In genomic region chr1:204150702-204151561, GRCh38 we compare ENCODE assay signal across 1 cellular context.
A peak's percentile ranks its signal among the peaks of the same experiment; 100 is the strongest.
TF ChIP-seq lines count a peak whose summit lies in the region.

No MANE protein-coding gene starts in this region.

TF ChIP-seq in HepG2, 621 proteins besides CTCF, POLR2A, EP300 and RAD21:
- TF ChIP-seq RBFOX2 (IDR thresholded peaks at IDR 0.05; ENCODE audit: low read depth, low read length) (no peak), ZNF629 (CRISPR knock-in tag; conservative IDR thresholded peaks at IDR 0.05) (no peak), MYNN (CRISPR knock-in tag; IDR thresholded peaks at IDR 0.05; ENCODE audit: low read depth) (peak; percentile 94; the same call in 1 of the 2 replicates), HNRNPL (IDR thresholded peaks at IDR 0.05; ENCODE audit: low read depth, low read length) (peak; percentile 74; the same call in 1 of the 2 replicates), AGO2 (optimal IDR thresholded peaks at IDR 0.05; ENCODE audit: low read depth, low read length) (peak; percentile 16), ZNF800 (CRISPR knock-in tag; IDR thresholded peaks at IDR 0.05) (0 out of 2 replicates have a peak, but pooled peaks have one; percentile 36), FOXJ3 (CRISPR knock-in tag; IDR thresholded peaks at IDR 0.05; ENCODE audit: borderline replicate concordance) (no peak), ADNP (CRISPR knock-in tag; IDR thresholded peaks at IDR 0.05) (no peak), ZNF558 (CRISPR knock-in tag; IDR thresholded peaks at IDR 0.05; ENCODE audit: borderline replicate concordance) (0 out of 2 replicates have a peak, but pooled peaks have one; percentile 38), RBM39 (IDR thresholded peaks at IDR 0.05; ENCODE audit: low read depth, low read length, poor library complexity, severe bottlenecking) (no peak), REPIN1 (CRISPR knock-in tag; IDR thresholded peaks at IDR 0.05; ENCODE audit: borderline replicate concordance, low read depth) (peak; percentile 41; the same call in 1 of the 2 replicates), HNRNPLL (IDR thresholded peaks at IDR 0.05; ENCODE audit: low read depth, low read length, poor library complexity, severe bottlenecking) (peak; percentile 43), PBX2 (CRISPR knock-in tag; IDR thresholded peaks at IDR 0.05) (no peak), KDM1A (CRISPR knock-in tag; IDR thresholded peaks at IDR 0.05) (no peak), ZBTB34 (CRISPR knock-in tag; IDR thresholded peaks at IDR 0.05) (peak; percentile 60; the same call in 1 of the 2 replicates), HDAC1 (CRISPR knock-in tag; IDR thresholded peaks at IDR 0.05) (0 out of 2 replicates have a peak, but pooled peaks have one; percentile 37), ZNF264 (CRISPR knock-in tag; IDR thresholded peaks at IDR 0.05) (no peak), CSRNP1 (CRISPR knock-in tag; IDR thresholded peaks at IDR 0.05) (peak; percentile 35; the same call in 1 of the 2 replicates), ZFP90 (CRISPR knock-in tag; IDR thresholded peaks at IDR 0.05; ENCODE audit: borderline replicate concordance) (0 out of 2 replicates have a peak, but pooled peaks have one; percentile 24), ZNF484 (CRISPR knock-in tag; IDR thresholded peaks at IDR 0.05; ENCODE audit: borderline replicate concordance, low read depth) (no peak), ZNF687 (CRISPR knock-in tag; IDR thresholded peaks at IDR 0.05) (0 out of 2 replicates have a peak, but pooled peaks have one; percentile 47)
TF ChIP-seq in HepG2: peak in this region for 12.
